16 cellular contexts compared by ENCODE assay signal in the genomic region with DNA sequence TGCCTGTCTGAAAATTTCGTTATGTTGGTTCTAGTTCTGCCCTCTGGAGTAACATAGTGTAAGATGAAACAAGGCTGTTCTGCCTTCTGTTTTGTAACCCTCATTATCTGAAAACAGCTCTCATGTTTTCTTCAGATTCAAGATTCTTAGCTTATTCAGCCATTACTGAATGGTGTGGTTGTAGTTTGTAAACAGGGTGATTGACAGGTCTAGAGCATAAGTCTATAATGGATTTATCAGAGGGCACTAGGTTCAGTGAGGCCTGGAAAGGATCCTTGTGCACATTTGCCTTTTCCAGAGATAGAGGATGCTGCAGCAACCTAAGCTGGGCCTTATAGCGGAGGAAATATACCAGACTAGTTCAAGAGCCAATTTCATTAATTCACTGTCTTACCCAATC.
"Had no signal": no experiment of that assay in that cellular context is flagged by ENCODE, and none has a peak within 500 bp of the region (broad histone marks: within the 10 kb centered on the region; RNA-seq: fewer than 3 reads in every experiment).

No MANE protein-coding gene starts in this region.

- H3K9me3 Mint-ChIP-seq: dendritic cell treated with granulocyte-macrophage colony-stimulating factor and Interleukin-4, amounts not matched to agents 40 ng/mL and 50 ng/mL, for 4 days; natural killer cell treated with Interleukin-12 subunit alpha and Interleukin-12 subunit beta and Interleukin-15 and Interleukin-18, amount 100 ng/mL, for 72 hours had no signal

- H3K9me3 ChIP-seq: pancreas, tibial artery had no signal

- H3K27ac Mint-ChIP-seq: dendritic cell treated with granulocyte-macrophage colony-stimulating factor and Interleukin-4, amounts not matched to agents 40 ng/mL and 50 ng/mL, for 4 days; natural killer cell treated with Interleukin-12 subunit alpha and Interleukin-12 subunit beta and Interleukin-15 and Interleukin-18, amount 100 ng/mL, for 72 hours; progenitor cell of endocrine pancreas had no signal

- H3K4me3 Mint-ChIP-seq: dendritic cell treated with granulocyte-macrophage colony-stimulating factor and Interleukin-4, amounts not matched to agents 40 ng/mL and 50 ng/mL, for 4 days; natural killer cell treated with Interleukin-12 subunit alpha and Interleukin-12 subunit beta and Interleukin-15 and Interleukin-18, amount 100 ng/mL, for 72 hours had no signal

- H3K27me3 Mint-ChIP-seq: dendritic cell treated with granulocyte-macrophage colony-stimulating factor and Interleukin-4, amounts not matched to agents 40 ng/mL and 50 ng/mL, for 4 days; natural killer cell treated with Interleukin-12 subunit alpha and Interleukin-12 subunit beta and Interleukin-15 and Interleukin-18, amount 100 ng/mL, for 72 hours; progenitor cell of endocrine pancreas had no signal

- ATAC-seq: foreskin keratinocyte; left colon; left ventricle myocardium superior; natural killer cell treated with Interleukin-12 subunit alpha and Interleukin-12 subunit beta and Interleukin-15 and Interleukin-18, amount 100 ng/mL, for 72 hours; pancreas; right cardiac atrium; stimulated activated naive CD8-positive, alpha-beta T cell treated with anti-CD3 and anti-CD28 coated beads, Interleukin-15, Interleukin-2, amounts not matched to agents 100 U/mL and 50 U/mL, for 24 hours had no signal

- DNase-seq: foreskin keratinocyte; head of caudate nucleus; left colon; left ventricle myocardium superior; mesenchymal stem cell; midbrain; occipital lobe; pancreas; right cardiac atrium; small intestine; stimulated activated CD4-positive, alpha-beta T cell treated with anti-CD3 and anti-CD28 coated beads, Interleukin-12 subunit alpha, Interleukin-12 subunit beta, amount 100 ng/mL, for 4 hours; stimulated activated naive CD8-positive, alpha-beta T cell treated with anti-CD3 and anti-CD28 coated beads, Interleukin-15, Interleukin-2, amounts not matched to agents 100 U/mL and 50 U/mL, for 24 hours; tibial artery had no signal
